In genomic region chr6:32995448-32995847, GRCh38 we compare ENCODE assay signal across 3 cellular contexts.
"Had no signal": no experiment of that assay in that cellular context is flagged by ENCODE, and none has a peak within 500 bp of the region (broad histone marks: within the 10 kb centered on the region; RNA-seq: fewer than 3 reads in every experiment).

No MANE protein-coding gene starts in this region.

- DNase-seq: GDM1, GF-D8 had no signal

- ATAC-seq: GM12878 had no signal

- H3K4me3 ChIP-seq: GM12878 had no signal
